ENCODE assay signal across 1 cellular context in genomic region chr5:10421841-10422691, GRCh38.
TF ChIP-seq lines count a peak whose summit lies in the region.

No MANE protein-coding gene starts in this region.

TF ChIP-seq in endothelial cell of umbilical vein, 7 proteins besides CTCF, POLR2A, EP300 and RAD21 (continued from another document):
- no peak for TF ChIP-seq POLR2AphosphoS5 (IDR thresholded peaks at IDR 0.05; ENCODE audit: insufficient read depth, low read depth, low read length)
- TF ChIP-seq MAX (IDR thresholded peaks at IDR 0.05; ENCODE audit: insufficient read depth, insufficient read length), result peak; percentile 27
